In genomic region chr4:1614854-1615595, GRCh38 we compare ENCODE assay signal across 19 cellular contexts.
DNase-seq lines count a peak whose midpoint lies in the region; ATAC-seq and TF ChIP-seq lines count a peak whose summit lies in the region.
"Had no signal": no experiment of that assay in that cellular context is flagged by ENCODE, and none has a peak within 500 bp of the region (broad histone marks: within the 10 kb centered on the region; RNA-seq: fewer than 3 reads in every experiment).

No MANE protein-coding gene starts in this region.

- no peak overlapping the region for H2BK12ac ChIP-seq in neuronal stem cell (ENCODE audit: low read length)

- no peak overlapping the region for H3K27ac ChIP-seq in HEK293 (ENCODE audit: extremely low read depth, low read depth, low read length)
- H3K27ac ChIP-seq in neuronal stem cell (replicated peaks; ENCODE audit: low read length): no peak overlapping the region
- no peak overlapping the region for H3K27ac ChIP-seq in suprapubic skin
- H3K27ac ChIP-seq: heart left ventricle, prostate gland had no signal

- H3K27ac Mint-ChIP-seq in activated naive CD8-positive, alpha-beta T cell: peak overlapping the region; percentile 85
- no peak overlapping the region for H3K27ac Mint-ChIP-seq in activated naive CD8-positive, alpha-beta T cell treated with anti-CD3 and anti-CD28 coated beads, Interleukin-2, amount 50 U/mL, for 24 hours
- H3K27ac Mint-ChIP-seq in T-helper 2 cell treated with Interferon-gamma antibody and Interleukin-4, amounts not matched to agents 5 μg/mL and 100 μg/mL, for 36 hours: peak overlapping the region; percentile 7
- H3K27ac Mint-ChIP-seq: nephron; stimulated activated memory B cell treated with anti-CD40 and anti-IgM and Interleukin-4, amounts not matched to agents 10 μg/mL and 1 μg/mL and 100 μg/mL, for 72 hours had no signal

- POLR2A ChIA-PET in HEK293 (lab: Yijun Ruan, JAX): no interaction called here

- H3K14ac ChIP-seq in neuronal stem cell (ENCODE audit: low read length): peak overlapping the region; percentile 75

- no peak for TF ChIP-seq POLR2A in suprapubic skin (IDR thresholded peaks at IDR 0.05)

- H4K91ac ChIP-seq in neuronal stem cell (ENCODE audit: low read depth, low read length, poor library complexity): peak overlapping the region; percentile 94

- H3K4me3 ChIP-seq in HEK293 (ENCODE audit: low read depth, low read length) (no peak overlapping the region), neuronal stem cell (ENCODE audit: low read length in 2 of 2) (peak overlapping the region in 1 of 2 donors; percentile 34), suprapubic skin (no peak overlapping the region)
- H3K4me3 ChIP-seq: heart left ventricle, prostate gland had no signal

- peaks cover 14% of the 10 kb centered on the region for H3K79me1 ChIP-seq in neuronal stem cell (ENCODE audit: low read depth, low read length)

- ATAC-seq in activated naive CD8-positive, alpha-beta T cell treated with anti-CD3 and anti-CD28 coated beads, Interleukin-2, amount 50 U/mL, for 24 hours: no peak
- no peak for ATAC-seq in HG02938 (IDR thresholded peaks at IDR 0.05; ENCODE audit: unreplicated experiment)
- ATAC-seq: heart left ventricle; stimulated activated memory B cell treated with anti-CD40 and anti-IgM and Interleukin-4, amounts not matched to agents 10 μg/mL and 1 μg/mL and 100 μg/mL, for 72 hours had no signal

- CTCF ChIA-PET in HEK293 (lab: Yijun Ruan, JAX): no interaction called here

- TF ChIP-seq CTCF in HEK293 (tag by site-specific recombination; IDR thresholded peaks at IDR 0.05) (no peak), suprapubic skin (IDR thresholded peaks at IDR 0.05) (no peak)

- peak overlapping the region; percentile 44 for H3K18ac ChIP-seq in neuronal stem cell (ENCODE audit: low read length)

- peak overlapping the region; percentile 66 for H3K4ac ChIP-seq in neuronal stem cell (ENCODE audit: low read length)

- no peak overlapping the region for H4K8ac ChIP-seq in neuronal stem cell (ENCODE audit: low read depth, low read length)

- peak overlapping the region; percentile 75 for H2BK5ac ChIP-seq in neuronal stem cell (ENCODE audit: low read length)

- H3K4me1 ChIP-seq in HEK293 (ENCODE audit: control insufficient read depth, insufficient read depth, low read length): no peaks in the 10 kb centered on the region
- H3K4me1 ChIP-seq in neuronal stem cell (ENCODE audit: control insufficient read depth in 2 of 2, insufficient read depth in 1 of 2, low read depth in 1 of 2, low read length in 2 of 2): peaks cover 0 to 4% of the 10 kb centered on the region in 2 donors
- no peaks in the 10 kb centered on the region for H3K4me1 ChIP-seq in suprapubic skin
- H3K4me1 ChIP-seq: prostate gland had no signal

- H3K36me3 Mint-ChIP-seq in activated naive CD8-positive, alpha-beta T cell: no peaks in the 10 kb centered on the region
- H3K36me3 Mint-ChIP-seq in activated naive CD8-positive, alpha-beta T cell treated with anti-CD3 and anti-CD28 coated beads, Interleukin-2, amount 50 U/mL, for 24 hours (ENCODE audit: low read depth): no peaks in the 10 kb centered on the region
- no peaks in the 10 kb centered on the region for H3K36me3 Mint-ChIP-seq in T-helper 2 cell treated with Interferon-gamma antibody and Interleukin-4, amounts not matched to agents 5 μg/mL and 100 μg/mL, for 36 hours (ENCODE audit: low read depth)

- no peak overlapping the region for H2BK15ac ChIP-seq in neuronal stem cell (ENCODE audit: low read length)

- no peaks in the 10 kb centered on the region for H3K27me3 Mint-ChIP-seq in activated naive CD8-positive, alpha-beta T cell
- H3K27me3 Mint-ChIP-seq in activated naive CD8-positive, alpha-beta T cell treated with anti-CD3 and anti-CD28 coated beads, Interleukin-2, amount 50 U/mL, for 24 hours: no peaks in the 10 kb centered on the region
- no peaks in the 10 kb centered on the region for H3K27me3 Mint-ChIP-seq in T-helper 2 cell treated with Interferon-gamma antibody and Interleukin-4, amounts not matched to agents 5 μg/mL and 100 μg/mL, for 36 hours (ENCODE audit: low read depth)
- H3K27me3 Mint-ChIP-seq: stimulated activated memory B cell treated with anti-CD40 and anti-IgM and Interleukin-4, amounts not matched to agents 10 μg/mL and 1 μg/mL and 100 μg/mL, for 72 hours had no signal

- H3K36me3 ChIP-seq in HEK293 (ENCODE audit: control insufficient read depth in 2 of 2, insufficient read depth in 1 of 2, low read length in 2 of 2) (no peaks in the 10 kb centered on the region), neuronal stem cell (replicated peaks in 1 of 2; ENCODE audit: control insufficient read depth in 2 of 2, insufficient read depth in 2 of 2, low read length in 2 of 2) (no peaks in the 10 kb centered on the region), suprapubic skin (no peaks in the 10 kb centered on the region)
- H3K36me3 ChIP-seq: heart left ventricle, prostate gland had no signal

- no peak for DNase-seq in activated naive CD8-positive, alpha-beta T cell treated with anti-CD3 and anti-CD28 coated beads, Interleukin-2, amount 50 U/mL, for 24 hours
- no peak for DNase-seq in T-helper 2 cell treated with Interferon-gamma antibody and Interleukin-4, amounts not matched to agents 5 μg/mL and 100 μg/mL, for 36 hours (ENCODE audit: low spot score)
- DNase-seq in neuronal stem cell (ENCODE audit: low spot score): no peak
- no peak for DNase-seq in occipital lobe (lab: John Stamatoyannopoulos, UW)
- no peak for DNase-seq in suprapubic skin (ENCODE audit: low spot score in 2 of 2)
- DNase-seq: AML-193; heart left ventricle; KBM-7; NCI-H1092; NCI-H226; SIG-M5; stimulated activated CD4-positive, alpha-beta T cell treated with anti-CD3 and anti-CD28 coated beads, Interleukin-12 subunit alpha, Interleukin-12 subunit beta, amount 100 ng/mL, for 4 hours; trophoblast cell had no signal

- H2AFZ ChIP-seq in neuronal stem cell (ENCODE audit: low read length): no peak overlapping the region

- H3K9me3 ChIP-seq in HEK293 (ENCODE audit: control insufficient read depth, insufficient read depth, low read depth, low read length) (no peaks in the 10 kb centered on the region), neuronal stem cell (replicated peaks in 1 of 2; ENCODE audit: control insufficient read depth in 2 of 2, insufficient read depth in 1 of 2, low read depth in 1 of 2, low read length in 2 of 2) (peaks cover 5 to 6% of the 10 kb centered on the region in 2 donors), suprapubic skin (no peaks in the 10 kb centered on the region)
- H3K9me3 ChIP-seq: prostate gland had no signal

- H3K27me3 ChIP-seq in neuronal stem cell (ENCODE audit: control insufficient read depth in 3 of 3, insufficient read depth in 3 of 3, low read depth in 1 of 3, low read length in 3 of 3) (peaks cover 0 to 17% (median 3%) of the 10 kb centered on the region in 3 experiments), suprapubic skin (no peaks in the 10 kb centered on the region)
- H3K27me3 ChIP-seq: heart left ventricle had no signal

- peak overlapping the region; percentile 60 for H3K9ac ChIP-seq in neuronal stem cell (ENCODE audit: low read depth, low read length, poor library complexity)

- no peak overlapping the region for H2BK120ac ChIP-seq in neuronal stem cell (ENCODE audit: low read depth, low read length)

- peak overlapping the region; percentile 52 for H3K23ac ChIP-seq in neuronal stem cell (ENCODE audit: low read depth, low read length, poor library complexity)

- peak overlapping the region; percentile 79 for H2AK5ac ChIP-seq in neuronal stem cell (ENCODE audit: low read depth, low read length)

- no peak for TF ChIP-seq EP300 in suprapubic skin (IDR thresholded peaks at IDR 0.05)

- WGBS in neuronal stem cell (ENCODE audit: extremely low coverage in 2 of 2, insufficient read length in 2 of 2, insufficient replicate concordance in 1 of 2), 2 donors: no CpG with 5 or more reads among the region's 37 CpGs
- 80% methylated on average over 26 of the region's 37 CpGs for WGBS in suprapubic skin

- H3K4me3 Mint-ChIP-seq in activated naive CD8-positive, alpha-beta T cell: no peak overlapping the region
- no peak overlapping the region for H3K4me3 Mint-ChIP-seq in activated naive CD8-positive, alpha-beta T cell treated with anti-CD3 and anti-CD28 coated beads, Interleukin-2, amount 50 U/mL, for 24 hours
- no peak overlapping the region for H3K4me3 Mint-ChIP-seq in T-helper 2 cell treated with Interferon-gamma antibody and Interleukin-4, amounts not matched to agents 5 μg/mL and 100 μg/mL, for 36 hours
- H3K4me3 Mint-ChIP-seq: nephron; stimulated activated memory B cell treated with anti-CD40 and anti-IgM and Interleukin-4, amounts not matched to agents 10 μg/mL and 1 μg/mL and 100 μg/mL, for 72 hours had no signal

- H3K9me3 Mint-ChIP-seq in activated naive CD8-positive, alpha-beta T cell (ENCODE audit: low read depth): peaks cover 3% of the 10 kb centered on the region
- peaks cover 4% of the 10 kb centered on the region for H3K9me3 Mint-ChIP-seq in activated naive CD8-positive, alpha-beta T cell treated with anti-CD3 and anti-CD28 coated beads, Interleukin-2, amount 50 U/mL, for 24 hours
- H3K9me3 Mint-ChIP-seq in T-helper 2 cell treated with Interferon-gamma antibody and Interleukin-4, amounts not matched to agents 5 μg/mL and 100 μg/mL, for 36 hours: peaks cover 9% of the 10 kb centered on the region

- peaks cover 33% of the 10 kb centered on the region for H3K4me1 Mint-ChIP-seq in activated naive CD8-positive, alpha-beta T cell (ENCODE audit: low read depth)
- H3K4me1 Mint-ChIP-seq in activated naive CD8-positive, alpha-beta T cell treated with anti-CD3 and anti-CD28 coated beads, Interleukin-2, amount 50 U/mL, for 24 hours: peaks cover 14% of the 10 kb centered on the region
- peaks cover 5% of the 10 kb centered on the region for H3K4me1 Mint-ChIP-seq in T-helper 2 cell treated with Interferon-gamma antibody and Interleukin-4, amounts not matched to agents 5 μg/mL and 100 μg/mL, for 36 hours (ENCODE audit: low read depth)
- H3K4me1 Mint-ChIP-seq: nephron had no signal

- no peak overlapping the region for H3K4me2 ChIP-seq in neuronal stem cell (ENCODE audit: insufficient read depth, low read length, poor library complexity, severe bottlenecking)

TF ChIP-seq in HEK293, 187 proteins besides CTCF, POLR2A, EP300 and RAD21 (continues in another document):
- peak; percentile 83 for TF ChIP-seq KLF9 (tag by site-specific recombination; IDR thresholded peaks at IDR 0.05; ENCODE audit: low read depth)
